In genomic region chr15:67241132-67241855, GRCh38 we compare ENCODE assay signal across 9 cellular contexts. TPM values are rescaled to one million over a fixed set of nuclear protein-coding genes. Genes with fewer than 3 reads are reported as not detected.
DNase-seq lines count a peak whose midpoint lies in the region; ATAC-seq lines count a peak whose summit lies in the region.
"Had no signal": no experiment of that assay in that cellular context is flagged by ENCODE, and none has a peak within 500 bp of the region (broad histone marks: within the 10 kb centered on the region; RNA-seq: fewer than 3 reads in every experiment).

No MANE protein-coding gene starts in this region.

- peak; percentile 46 for DNase-seq in activated CD4-positive, alpha-beta T cell treated with anti-CD3 and anti-CD28 coated beads, Interleukin-2, amount 10 ng/mL, durations not matched to agents 7 days and 5 days
- DNase-seq in activated CD4-positive, alpha-beta T cell treated with anti-CD3 and anti-CD28 coated beads, Interleukin-2, amount 50 U/mL, for 4 hours: no peak
- DNase-seq in SK-N-MC (ENCODE audit: low read depth, low spot score) (no peak), SW480 (ENCODE audit: low spot score) (no peak), midbrain (lab: John Stamatoyannopoulos, UW) (no peak), iPS-NIHi11 (ENCODE audit: low spot score) (no peak)
- DNase-seq in stimulated activated CD4-positive, alpha-beta T cell treated with anti-CD3 and anti-CD28 coated beads, Interleukin-4, amount 100 ng/mL, for 24 hours: peak; percentile 45

- peaks cover 23% of the 10 kb centered on the region for H3K36me3 Mint-ChIP-seq in activated CD4-positive, alpha-beta T cell treated with anti-CD3 and anti-CD28 coated beads, Interleukin-2, amount 10 ng/mL, durations not matched to agents 7 days and 5 days (ENCODE audit: low read depth)

- POLR2A ChIA-PET in activated CD4-positive, alpha-beta T cell treated with anti-CD3 and anti-CD28 coated beads, Interleukin-2, amount 10 ng/mL, durations not matched to agents 7 days and 5 days (lab: Charles Lee): no interaction called here

- H3K36me3 ChIP-seq in SK-N-MC (ENCODE audit: insufficient read depth, low read length): peaks cover 15% of the 10 kb centered on the region

- H3K9me3 Mint-ChIP-seq in activated CD4-positive, alpha-beta T cell treated with anti-CD3 and anti-CD28 coated beads, Interleukin-2, amount 10 ng/mL, durations not matched to agents 7 days and 5 days: peaks cover under 1% of the 10 kb centered on the region

- H3K9me3 ChIP-seq in SK-N-MC (ENCODE audit: low read depth, low read length): no peaks in the 10 kb centered on the region

- peak overlapping the region; percentile 57 for H3K4me3 Mint-ChIP-seq in activated CD4-positive, alpha-beta T cell treated with anti-CD3 and anti-CD28 coated beads, Interleukin-2, amount 10 ng/mL, durations not matched to agents 7 days and 5 days
- H3K4me3 Mint-ChIP-seq: neural crest cell had no signal

- H3K4me3 ChIP-seq in SK-N-MC: peak overlapping the region; percentile 31

- H3K27me3 Mint-ChIP-seq in activated CD4-positive, alpha-beta T cell treated with anti-CD3 and anti-CD28 coated beads, Interleukin-2, amount 10 ng/mL, durations not matched to agents 7 days and 5 days: no peaks in the 10 kb centered on the region

- peaks cover 58% of the 10 kb centered on the region for H3K4me1 Mint-ChIP-seq in activated CD4-positive, alpha-beta T cell treated with anti-CD3 and anti-CD28 coated beads, Interleukin-2, amount 10 ng/mL, durations not matched to agents 7 days and 5 days

- H3K27ac Mint-ChIP-seq in activated CD4-positive, alpha-beta T cell treated with anti-CD3 and anti-CD28 coated beads, Interleukin-2, amount 10 ng/mL, durations not matched to agents 7 days and 5 days: peak overlapping the region; percentile 93

- peak; percentile 93 for ATAC-seq in HG02852 (IDR thresholded peaks at IDR 0.05; ENCODE audit: unreplicated experiment)

- H3K27ac ChIP-seq in SK-N-MC: peak overlapping the region; percentile 79

- CTCF ChIA-PET in activated CD4-positive, alpha-beta T cell treated with anti-CD3 and anti-CD28 coated beads, Interleukin-2, amount 10 ng/mL, durations not matched to agents 7 days and 5 days (lab: Charles Lee): no interaction called here

- H3K9ac ChIP-seq in SK-N-MC (ENCODE audit: insufficient read length): no peak overlapping the region

RNA-seq across cellular contexts. Expression of gene AAGAB, which starts 13.2 kb away (rescaled TPM):
- total RNA-seq in activated CD4-positive, alpha-beta T cell treated with anti-CD3 and anti-CD28 coated beads, Interleukin-2, amount 10 ng/mL, durations not matched to agents 7 days and 5 days: 10 to 100 TPM; 45.3 to 46.7 TPM

RNA-seq across cellular contexts. Expression of gene IQCH, which starts 13.3 kb away (rescaled TPM):
- total RNA-seq in activated CD4-positive, alpha-beta T cell treated with anti-CD3 and anti-CD28 coated beads, Interleukin-2, amount 10 ng/mL, durations not matched to agents 7 days and 5 days: under 1 TPM; 0.77 to 0.89 TPM

Comparison
In these comparisons a context has a peak if more than half of its experiments do, and no peak if none do; other contexts are left out.
1. DNase-seq: peak in activated CD4-positive, alpha-beta T cell treated with anti-CD3 and anti-CD28 coated beads, Interleukin-2, amount 10 ng/mL, durations not matched to agents 7 days and 5 days (single experiment) and stimulated activated CD4-positive, alpha-beta T cell treated with anti-CD3 and anti-CD28 coated beads, Interleukin-4, amount 100 ng/mL, for 24 hours (single experiment); none in activated CD4-positive, alpha-beta T cell treated with anti-CD3 and anti-CD28 coated beads, Interleukin-2, amount 50 U/mL, for 4 hours (0 of 2), SK-N-MC (single experiment), SW480 (single experiment), midbrain (single experiment) and iPS-NIHi11 (single experiment).